ENCODE assay signal across 8 cellular contexts in the genomic region with DNA sequence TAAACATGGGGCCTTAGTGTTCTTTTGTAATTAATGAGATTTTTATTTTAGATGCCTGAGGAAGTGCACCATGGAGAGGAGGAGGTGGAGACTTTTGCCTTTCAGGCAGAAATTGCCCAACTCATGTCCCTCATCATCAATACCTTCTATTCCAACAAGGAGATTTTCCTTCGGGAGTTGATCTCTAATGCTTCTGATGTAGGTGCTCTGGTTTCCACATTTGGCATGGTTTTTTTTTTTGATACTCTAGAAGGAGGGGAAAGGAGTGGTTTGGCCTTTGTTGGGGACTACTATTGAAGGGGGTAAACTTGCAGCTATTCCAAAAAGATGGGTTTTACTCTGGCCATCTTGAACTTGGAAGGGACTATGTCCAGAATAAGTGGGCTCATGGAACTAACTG. TPM values are rescaled to one million over a fixed set of nuclear protein-coding genes. Genes with fewer than 3 reads are reported as not detected.
DNase-seq lines count a peak whose midpoint lies in the region; ATAC-seq and TF ChIP-seq lines count a peak whose summit lies in the region.

No MANE protein-coding gene starts in this region.

- peaks cover 25 to 27% of the 10 kb centered on the region in 2 donors for H3K4me1 ChIP-seq in gastrocnemius medialis

- no peaks in the 10 kb centered on the region for H3K27me3 ChIP-seq in gastrocnemius medialis

- in situ Hi-C loops in gastrocnemius medialis (cut with MboI; ENCODE audit: low sequenced_read_pairs in 4 of 4) = loop anchor here in 1 of 4 donors (25.0 kb wide), 1 partner anchor 136 kb away; no protein-coding TSS in a partner anchor

- peaks cover 0 to 51% of the 10 kb centered on the region in 2 donors for H3K36me3 ChIP-seq in gastrocnemius medialis

- no peak for DNase-seq in fibroblast of the aortic adventitia (ENCODE audit: low read depth)
- DNase-seq in gastrocnemius medialis = no peak
- no peak for DNase-seq in erythroblast (lab: John Stamatoyannopoulos, UW)
- DNase-seq in NCI-H128 (lab: John Stamatoyannopoulos, UW; ENCODE audit: unreplicated experiment) = no peak
- DNase-seq in NOMO-1 (lab: John Stamatoyannopoulos, UW; ENCODE audit: unreplicated experiment in 2 of 2) = no peak

- peak overlapping the region; percentile 95; the same call in 1 of the 2 replicates for H3K27ac ChIP-seq in VCaP
- peak overlapping the region; percentile 93 to 99 (median 98) for H3K27ac ChIP-seq in gastrocnemius medialis

- ATAC-seq in gastrocnemius medialis = no peak
- no peak for ATAC-seq in GM21515 (IDR thresholded peaks at IDR 0.05; ENCODE audit: unreplicated experiment)

- intact Hi-C loops in gastrocnemius medialis (cut with DNase I; ENCODE audit: low total_unique reads) = loop anchor here (1.0 to 5.0 kb wide), 4 partner anchors 8 to 621 kb away; a partner anchor contains a TSS

- H3K4me3 ChIP-seq in GM12875 (ENCODE audit: low read depth, low read length) = peak overlapping the region; percentile 66
- H3K4me3 ChIP-seq in fibroblast of the aortic adventitia (ENCODE audit: low read depth, low read length) = peak overlapping the region; percentile 79
- H3K4me3 ChIP-seq in gastrocnemius medialis = peak overlapping the region; percentile 78 to 98 (median 88)

- no peak for TF ChIP-seq POLR2A in gastrocnemius medialis (IDR thresholded peaks at IDR 0.05)
- no peak for TF ChIP-seq POLR2A in erythroblast (IDR thresholded peaks at IDR 0.05; ENCODE audit: low read length)

- TF ChIP-seq CTCF in GM12875 (IDR thresholded peaks at IDR 0.05; ENCODE audit: borderline replicate concordance, insufficient read depth, low read depth, low read length) (no peak), VCaP (conservative IDR thresholded peaks at IDR 0.05) (no peak), fibroblast of the aortic adventitia (IDR thresholded peaks at IDR 0.05; ENCODE audit: insufficient read depth, low read length) (no peak), gastrocnemius medialis (IDR thresholded peaks at IDR 0.05 in 4 of 5, conservative IDR thresholded peaks at IDR 0.05 in 1 of 5) (no peak)

- no peaks in the 10 kb centered on the region for H3K9me3 ChIP-seq in gastrocnemius medialis

RNA-seq across cellular contexts. Expression of a gene that starts 1.7 kb away (rescaled TPM):
- total RNA-seq in fibroblast of the aortic adventitia (ENCODE audit: low replicate concordance) (797 and 832 TPM in 2 replicates), gastrocnemius medialis (1,000 to 10,000 TPM in 2 of 4 donors, 100 to 1,000 TPM in 2; 878 to 1,576 (median 1,106) TPM)

RNA-seq across cellular contexts. Expression of a gene that starts 8.7 kb away (rescaled TPM):
- 56.4 and 60.8 TPM in 2 replicates for total RNA-seq in fibroblast of the aortic adventitia (ENCODE audit: low replicate concordance)
- 10 to 100 TPM; 14.9 to 35.9 (median 21.4) TPM for total RNA-seq in gastrocnemius medialis

RNA-seq across cellular contexts. Expression of a gene that starts 16.8 kb away (rescaled TPM):
- 5.4 and 74.7 TPM in 2 replicates for total RNA-seq in fibroblast of the aortic adventitia (ENCODE audit: low replicate concordance)
- 10 to 100 TPM in 2 of 4 donors, 1 to 10 TPM in 2; 4.1 to 11.1 (median 10.0) TPM for total RNA-seq in gastrocnemius medialis

RNA-seq across cellular contexts. Expression of a gene that starts 21.7 kb away (rescaled TPM):
- total RNA-seq in fibroblast of the aortic adventitia (ENCODE audit: low replicate concordance) (not detected in 2 replicates), gastrocnemius medialis (under 1 TPM in 1 of 4 donors, not detected in 3; 0.11 TPM)

RNA-seq across cellular contexts. Expression of a gene that starts 25.2 kb away (rescaled TPM):
- total RNA-seq in fibroblast of the aortic adventitia (ENCODE audit: low replicate concordance) (5.2 and 23.6 TPM in 2 replicates), gastrocnemius medialis (10 to 100 TPM; 18.3 to 95.5 (median 40.8) TPM)
